Comparison of ENCODE assay signal across 16 cellular contexts in genomic region chr1:168945870-168946269, GRCh38.
DNase-seq lines count a peak whose midpoint lies in the region; ATAC-seq, FAIRE-seq and TF ChIP-seq lines count a peak whose summit lies in the region.
"Had no signal": no experiment of that assay in that cellular context is flagged by ENCODE, and none has a peak within 500 bp of the region (broad histone marks: within the 10 kb centered on the region; RNA-seq: fewer than 3 reads in every experiment).

No MANE protein-coding gene starts in this region.

- DNase-seq in HT1080 (ENCODE audit: low read depth) (peak; percentile 18), endothelial cell of umbilical vein (ENCODE audit: low read depth, low spot score) (peak; percentile 64), left lung (peak in 1 of 2 donors; percentile 44), renal cortical epithelial cell (ENCODE audit: low read depth) (peak; percentile 62), spleen (no peak), OCI-LY7 (ENCODE audit: low spot score) (no peak), OCI-M1 (lab: John Stamatoyannopoulos, UW) (no peak)
- DNase-seq: activated CD8-positive, alpha-beta memory T cell treated with anti-CD3 and anti-CD28 coated beads, Interleukin-2, amount 50 U/mL, for 48 hours; activated naive CD8-positive, alpha-beta T cell treated with anti-CD3 and anti-CD28 coated beads, Interleukin-2, amount 10 ng/mL, durations not matched to agents 7 days and 5 days; NCI-H446; PC-3; T-helper 1 cell had no signal

- BruUV-seq in endothelial cell of umbilical vein (replicated peaks; lab: Mats Ljungman, UMichigan) (no TSS peak), OCI-LY7 (replicated peaks; lab: Mats Ljungman, UMichigan) (no TSS peak)

- H3K4me2 ChIP-seq in endothelial cell of umbilical vein (ENCODE audit: insufficient read depth, low read length), result no peak overlapping the region
- no peak overlapping the region for H3K4me2 ChIP-seq in OCI-LY7 (ENCODE audit: low read length)

- H3K4me1 ChIP-seq in endothelial cell of umbilical vein (ENCODE audit: control insufficient read depth, extremely low read depth, insufficient read depth, low read length) (peaks cover 2% of the 10 kb centered on the region), left lung (no peaks in the 10 kb centered on the region), spleen (peaks cover 0 to 5% (median 0%) of the 10 kb centered on the region in 6 donors), OCI-LY7 (ENCODE audit: insufficient read depth, low read length, poor library complexity, severe bottlenecking) (no peaks in the 10 kb centered on the region)

- TF ChIP-seq CTCF in endothelial cell of umbilical vein (IDR thresholded peaks at IDR 0.05; ENCODE audit: extremely low read depth in 1 of 2, insufficient read depth in 1 of 2, low read depth in 1 of 2, low read length in 2 of 2) (no peak), left lung (IDR thresholded peaks at IDR 0.05) (no peak), spleen (IDR thresholded peaks at IDR 0.05 in 8 of 11, conservative IDR thresholded peaks at IDR 0.05 in 3 of 11) (no peak), OCI-LY7 (conservative IDR thresholded peaks at IDR 0.05; ENCODE audit: low read length) (no peak)

- H3K27me3 ChIP-seq in endothelial cell of umbilical vein (ENCODE audit: control insufficient read depth in 2 of 2, insufficient read depth in 2 of 2, low read length in 2 of 2) (no peaks in the 10 kb centered on the region), left lung (no peaks in the 10 kb centered on the region), spleen (replicated peaks in 1 of 7) (no peaks in the 10 kb centered on the region)

- H4K20me1 ChIP-seq in endothelial cell of umbilical vein (replicated peaks; ENCODE audit: control insufficient read depth, extremely low read depth, insufficient read depth, low read length) (no peaks in the 10 kb centered on the region), OCI-LY7 (ENCODE audit: insufficient read depth, low read length) (no peaks in the 10 kb centered on the region)

- H3K9me2 ChIP-seq in OCI-LY7 (ENCODE audit: insufficient read depth, low read length), result no peaks in the 10 kb centered on the region

- ATAC-seq in left lung (peak; percentile 91), HG03045 (IDR thresholded peaks at IDR 0.05; ENCODE audit: unreplicated experiment) (no peak)
- ATAC-seq: activated CD4-positive, CD25-positive, alpha-beta regulatory T cell treated with anti-CD3 and anti-CD28 coated beads, Interleukin-2, amount 50 U/mL, for 24 hours; natural killer cell treated with Interleukin-12 subunit alpha and Interleukin-12 subunit beta and Interleukin-15 and Interleukin-18, amount 100 ng/mL, for 72 hours; PC-3 had no signal

- H3K9me1 ChIP-seq in endothelial cell of umbilical vein (replicated peaks; ENCODE audit: control insufficient read depth, extremely low read depth, insufficient read depth, low read length), result no peaks in the 10 kb centered on the region

- H3K79me2 ChIP-seq in endothelial cell of umbilical vein (ENCODE audit: control insufficient read depth, insufficient read depth, low read length) (no peaks in the 10 kb centered on the region), OCI-LY7 (ENCODE audit: insufficient read depth, low read depth, low read length) (no peaks in the 10 kb centered on the region)

- dilution Hi-C loops in endothelial cell of umbilical vein (cut with MboI; ENCODE audit: extremely low pct_ligation_motif_present, low sequenced_read_pairs), result no loop called here

- no peak overlapping the region for H3K9ac ChIP-seq in endothelial cell of umbilical vein (replicated peaks; ENCODE audit: extremely low read depth, insufficient read depth, low read length)

- peak; percentile 71 for FAIRE-seq in endothelial cell of umbilical vein (lab: Jason Lieb, UNC)
- FAIRE-seq: urothelium cell line had no signal

- no peak overlapping the region for H3K27ac ChIP-seq in endothelial cell of umbilical vein (ENCODE audit: insufficient read depth, low read depth, low read length)
- no peak overlapping the region for H3K27ac ChIP-seq in left lung
- H3K27ac ChIP-seq in spleen, result no peak overlapping the region
- H3K27ac ChIP-seq in OCI-LY7 (ENCODE audit: low read depth, low read length, poor library complexity, severe bottlenecking), result no peak overlapping the region

- intact Hi-C loops in endothelial cell of umbilical vein (cut with micrococcal nuclease) (no loop called here), left lung (cut with DNase I) (no loop called here), spleen (cut with DNase I; ENCODE audit: low total_unique reads) (no loop called here), OCI-LY7 (cut with micrococcal nuclease; ENCODE audit: unreplicated experiment) (no loop called here)

- H3K36me3 ChIP-seq in endothelial cell of umbilical vein (ENCODE audit: control insufficient read depth in 2 of 2, extremely low read depth in 1 of 2, insufficient read depth in 2 of 2, low read length in 2 of 2), result no peaks in the 10 kb centered on the region
- no peaks in the 10 kb centered on the region for H3K36me3 ChIP-seq in left lung
- H3K36me3 ChIP-seq in spleen, result no peaks in the 10 kb centered on the region
- no peaks in the 10 kb centered on the region for H3K36me3 ChIP-seq in OCI-LY7 (ENCODE audit: insufficient read depth, low read length)

- H2AFZ ChIP-seq in endothelial cell of umbilical vein (ENCODE audit: low read depth, low read length) (no peak overlapping the region), OCI-LY7 (ENCODE audit: low read length) (no peak overlapping the region)

- 34 to 65% (median 43%) methylated on average over 3 of the region's 3 CpGs for WGBS in spleen, 5 donors

- no peak for TF ChIP-seq POLR2A in endothelial cell of umbilical vein (IDR thresholded peaks at IDR 0.05; ENCODE audit: low read depth, low read length)
- TF ChIP-seq POLR2A in spleen (IDR thresholded peaks at IDR 0.05), result no peak

- POLR2A ChIA-PET in endothelial cell of umbilical vein (lab: Charles Lee), result interaction anchor here (0.6 kb wide), 1 partner anchor 12 kb away, joined by 3 read pairs; no protein-coding TSS in a partner anchor
- POLR2A ChIA-PET in OCI-LY7 (lab: Charles Lee), result interaction anchor here (0.6 to 0.8 kb wide), 2 partner anchors 13 to 170 kb away, joined by 3 to 4 read pairs; no protein-coding TSS in a partner anchor

- CTCF ChIA-PET in endothelial cell of umbilical vein (lab: Charles Lee), result interaction anchor here (0.9 to 1.5 kb wide), 6 partner anchors 9 to 402 kb away, joined by 3 to 6 read pairs (median 4); no protein-coding TSS in a partner anchor
- CTCF ChIA-PET in OCI-LY7 (lab: Charles Lee; ENCODE audit: unreplicated experiment), result no interaction called here

- H3K4me3 ChIP-seq in endothelial cell of umbilical vein (replicated peaks in 1 of 3; ENCODE audit: insufficient read depth in 1 of 3, low read depth in 1 of 3, low read length in 3 of 3) (no peak overlapping the region), left lung (no peak overlapping the region), spleen (no peak overlapping the region), OCI-LY7 (ENCODE audit: low read depth, low read length, poor library complexity, severe bottlenecking) (no peak overlapping the region)

- H3K9me3 ChIP-seq in endothelial cell of umbilical vein (replicated peaks; ENCODE audit: control insufficient read depth, insufficient read depth, low read length), result no peaks in the 10 kb centered on the region
- H3K9me3 ChIP-seq in left lung, result no peaks in the 10 kb centered on the region
- H3K9me3 ChIP-seq in spleen, result no peaks in the 10 kb centered on the region
- H3K9me3 ChIP-seq in OCI-LY7 (ENCODE audit: low read length), result no peaks in the 10 kb centered on the region

TF ChIP-seq in endothelial cell of umbilical vein, 7 proteins besides CTCF, POLR2A, EP300 and RAD21:
- TF ChIP-seq GATA2 (IDR thresholded peaks at IDR 0.05; ENCODE audit: insufficient read depth, insufficient read length, low read depth, low read length) (no peak), EZH2 (IDR thresholded peaks at IDR 0.05; ENCODE audit: borderline replicate concordance, low read depth, low read length, severe bottlenecking) (no peak), MAX (IDR thresholded peaks at IDR 0.05; ENCODE audit: insufficient read depth, insufficient read length) (no peak), MYC (IDR thresholded peaks at IDR 0.05; ENCODE audit: low read depth, low read length) (no peak), FOS (IDR thresholded peaks at IDR 0.05; ENCODE audit: borderline replicate concordance, insufficient read depth, low read length) (no peak), JUN (IDR thresholded peaks at IDR 0.05; ENCODE audit: borderline replicate concordance, insufficient read depth, insufficient read length, low read depth) (no peak), POLR2AphosphoS5 (IDR thresholded peaks at IDR 0.05; ENCODE audit: insufficient read depth, low read depth, low read length) (no peak)

Comparison
In these comparisons a context has a peak if more than half of its experiments do, and no peak if none do; other contexts are left out.
1. DNase-seq: peak in HT1080 (single experiment), endothelial cell of umbilical vein (single experiment) and renal cortical epithelial cell (single experiment); none in spleen (single experiment), OCI-LY7 (single experiment) and OCI-M1 (single experiment).